ENCODE assay signal across 20 cellular contexts in the genomic region with DNA sequence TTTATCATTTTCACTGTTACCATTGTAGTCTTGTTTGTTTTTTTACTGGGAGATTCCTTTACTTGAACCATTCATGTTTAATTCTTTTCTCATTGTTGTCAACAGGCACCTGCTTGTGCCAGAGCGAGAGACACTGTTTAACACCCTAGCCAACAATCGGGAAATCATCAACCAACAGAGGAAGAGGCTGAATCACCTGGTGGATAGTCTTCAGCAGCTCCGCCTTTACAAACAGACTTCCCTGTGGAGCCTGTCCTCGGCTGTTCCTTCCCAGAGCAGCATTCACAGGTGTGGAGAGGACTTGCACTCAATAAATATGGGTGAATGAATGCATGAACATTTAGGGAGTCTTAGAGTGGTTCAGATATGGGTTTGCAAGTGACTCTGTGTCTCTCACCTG.
"Had no signal": no experiment of that assay in that cellular context is flagged by ENCODE, and none has a peak within 500 bp of the region (broad histone marks: within the 10 kb centered on the region; RNA-seq: fewer than 3 reads in every experiment).

No MANE protein-coding gene starts in this region.

- H3K27ac Mint-ChIP-seq: natural killer cell had no signal

- H3K36me3 ChIP-seq: colonic mucosa, ovary had no signal

- ATAC-seq: foreskin keratinocyte, left lobe of liver, natural killer cell had no signal

- H3K4me3 ChIP-seq: colonic mucosa, ovary, right atrium auricular region, sigmoid colon, skin epidermis, stomach, thoracic aorta, transverse colon had no signal

- H3K27ac ChIP-seq: colonic mucosa, foreskin keratinocyte, ovary, right atrium auricular region, sigmoid colon, skin epidermis, stomach, thoracic aorta had no signal

- H3K4me3 Mint-ChIP-seq: natural killer cell, neural crest cell had no signal

- H3K9me3 Mint-ChIP-seq: natural killer cell, neural crest cell had no signal

- H3K27me3 ChIP-seq: colonic mucosa, foreskin keratinocyte, ovary, right atrium auricular region, sigmoid colon, stomach, transverse colon had no signal

- H3K4me1 ChIP-seq: colonic mucosa, foreskin keratinocyte had no signal

- H3K9me3 ChIP-seq: colonic mucosa, ovary, right atrium auricular region, sigmoid colon, stomach, thoracic aorta, transverse colon had no signal

- DNase-seq: colonic mucosa; dermis blood vessel endothelial cell; erythroblast; foreskin keratinocyte; hippocampal formation; natural killer cell; nucleus accumbens; ovary; sigmoid colon; stimulated activated CD4-positive, alpha-beta T cell treated with anti-CD3 and anti-CD28 coated beads, Interleukin-2, amount 100 ng/mL, for 24 hours; stimulated activated CD4-positive, alpha-beta T cell treated with anti-CD3 and anti-CD28 coated beads, Interleukin-4, amount 100 ng/mL, for 4 hours; stimulated activated naive CD4-positive, alpha-beta T cell; stomach; substantia nigra; transverse colon had no signal

- H3K4me1 Mint-ChIP-seq: natural killer cell, neural crest cell had no signal
